ENCODE assay signal across 15 cellular contexts in genomic region chr9:93603906-93604326, GRCh38. TPM values are rescaled to one million over a fixed set of nuclear protein-coding genes. Genes with fewer than 3 reads are reported as not detected.
DNase-seq lines count a peak whose midpoint lies in the region; ATAC-seq and TF ChIP-seq lines count a peak whose summit lies in the region.
"Had no signal": no experiment of that assay in that cellular context is flagged by ENCODE, and none has a peak within 500 bp of the region (broad histone marks: within the 10 kb centered on the region; RNA-seq: fewer than 3 reads in every experiment).

No MANE protein-coding gene starts in this region.

- no peak overlapping the region for H3K27ac Mint-ChIP-seq in chondrocyte (ENCODE audit: unreplicated experiment)

- DNase-seq in Right ventricle myocardium inferior (ENCODE audit: missing footprints) (no peak), right atrium auricular region (ENCODE audit: low spot score) (no peak), chondrocyte (ENCODE audit: low spot score) (peak; percentile 84), islet precursor cell (peak; percentile 23), aorta (peak; percentile 26 to 61)
- DNase-seq: DMS 273 treated with DMSO at 0.1 percent for 48 hours, H9, NCI-H1436 treated with DMSO at 0.1 percent for 48 hours, NCI-H2029 treated with DMSO at 0.1 percent for 48 hours, NCI-H510A, NCI-H774, PC-9 had no signal

- no peak for TF ChIP-seq CTCF in right atrium auricular region (IDR thresholded peaks at IDR 0.05)
- TF ChIP-seq CTCF in chondrocyte (IDR thresholded peaks at IDR 0.05): no peak

- ATAC-seq in Right ventricle myocardium inferior (peak; percentile 68), aorta (ENCODE audit: low FRiP score) (no peak), GM19463 (IDR thresholded peaks at IDR 0.05; ENCODE audit: unreplicated experiment) (no peak), GM21515 (IDR thresholded peaks at IDR 0.05; ENCODE audit: unreplicated experiment) (no peak)

- no peaks in the 10 kb centered on the region for H3K27me3 Mint-ChIP-seq in chondrocyte (ENCODE audit: low read depth)

- H3K4me1 Mint-ChIP-seq in chondrocyte (ENCODE audit: low read depth): peaks cover 30% of the 10 kb centered on the region

- H3K36me3 ChIP-seq in right atrium auricular region (no peaks in the 10 kb centered on the region), aorta (ENCODE audit: control insufficient read depth in 1 of 2, insufficient read depth in 2 of 2, low read length in 1 of 2) (no peaks in the 10 kb centered on the region)

- H3K9me3 ChIP-seq in right atrium auricular region (peaks cover 0 to 19% of the 10 kb centered on the region in 2 donors), aorta (ENCODE audit: control insufficient read depth, low read length) (no peaks in the 10 kb centered on the region)

- H3K27ac ChIP-seq in right atrium auricular region: no peak overlapping the region
- H3K27ac ChIP-seq in aorta (ENCODE audit: low read depth in 1 of 2, low read length in 2 of 2): peak overlapping the region in 1 of 2 donors; percentile 5
- H3K27ac ChIP-seq: KMS-11, PC-9 had no signal

- intact Hi-C loops in Right ventricle myocardium inferior (cut with DNase I) (no loop called here), aorta (cut with DNase I) (no loop called here)

- H3K9me3 Mint-ChIP-seq in chondrocyte (ENCODE audit: low read depth): peaks cover 24% of the 10 kb centered on the region

- H3K27me3 ChIP-seq in right atrium auricular region (no peaks in the 10 kb centered on the region), aorta (ENCODE audit: control insufficient read depth in 1 of 2, insufficient read depth in 2 of 2, low read length in 1 of 2) (no peaks in the 10 kb centered on the region)

- H3K4me3 ChIP-seq in right atrium auricular region (no peak overlapping the region), aorta (ENCODE audit: low read length in 2 of 2) (no peak overlapping the region)
- H3K4me3 ChIP-seq: PC-9 had no signal

- H3K36me3 Mint-ChIP-seq in chondrocyte (ENCODE audit: low read depth): peaks cover 5% of the 10 kb centered on the region

- H3K4me1 ChIP-seq in right atrium auricular region: peaks cover 0 to 24% of the 10 kb centered on the region in 2 donors
- no peaks in the 10 kb centered on the region for H3K4me1 ChIP-seq in aorta (ENCODE audit: control insufficient read depth in 1 of 2, insufficient read depth in 2 of 2, low read length in 2 of 2)

- H3K4me3 Mint-ChIP-seq in chondrocyte (ENCODE audit: unreplicated experiment): no peak overlapping the region
- H3K4me3 Mint-ChIP-seq: H9 had no signal

- 4 to 12% methylated on average over 4 of the region's 4 CpGs for WGBS in aorta, 2 donors

RNA-seq across cellular contexts. Expression of gene PHF2, which starts 27.5 kb away (rescaled TPM):
- total RNA-seq in Right ventricle myocardium inferior (28.7 TPM), right atrium auricular region (10 to 100 TPM; 24.7 to 29.3 TPM), chondrocyte (28.5 to 30.1 TPM (median 29.4 TPM) in 3 replicates), aorta (10 to 100 TPM; 29.2 to 32.4 TPM)
- polyA plus RNA-seq in aorta: 10 to 100 TPM; 10.3 to 26.7 TPM

Comparison
In these comparisons a context has a peak if more than half of its experiments do, and no peak if none do; other contexts are left out.
1. DNase-seq: peak in chondrocyte (single experiment), islet precursor cell (single experiment) and aorta (2 of 2); none in Right ventricle myocardium inferior (single experiment) and right atrium auricular region (single experiment).